Comparison of ENCODE assay signal across 10 cellular contexts in genomic region chr1:20165522-20165951, GRCh38. TPM values are rescaled to one million over a fixed set of nuclear protein-coding genes. Genes with fewer than 3 reads are reported as not detected.
DNase-seq lines count a peak whose midpoint lies in the region; ATAC-seq and TF ChIP-seq lines count a peak whose summit lies in the region.
"Had no signal": no experiment of that assay in that cellular context is flagged by ENCODE, and none has a peak within 500 bp of the region (broad histone marks: within the 10 kb centered on the region; RNA-seq: fewer than 3 reads in every experiment).

No MANE protein-coding gene starts in this region.

- ATAC-seq in activated CD8-positive, alpha-beta T cell treated with anti-CD3 and anti-CD28 coated beads, Interleukin-2, amount 10 ng/mL, durations not matched to agents 7 days and 5 days = no peak
- ATAC-seq in lower lobe of right lung (peak; percentile 20 to 31), GM21529 (IDR thresholded peaks at IDR 0.05; ENCODE audit: unreplicated experiment) (no peak), GM21390 (IDR thresholded peaks at IDR 0.05; ENCODE audit: unreplicated experiment) (no peak)

- peaks cover 5% of the 10 kb centered on the region for H3K36me3 Mint-ChIP-seq in activated CD8-positive, alpha-beta T cell treated with anti-CD3 and anti-CD28 coated beads, Interleukin-2, amount 10 ng/mL, durations not matched to agents 7 days and 5 days (ENCODE audit: low read depth)
- H3K36me3 Mint-ChIP-seq in CD8-positive, alpha-beta memory T cell = peaks cover 0 to 45% (median 2%) of the 10 kb centered on the region in 3 donors

- H3K4me3 Mint-ChIP-seq in activated CD8-positive, alpha-beta T cell treated with anti-CD3 and anti-CD28 coated beads, Interleukin-2, amount 10 ng/mL, durations not matched to agents 7 days and 5 days = no peak overlapping the region
- peak overlapping the region in 1 of 7 donors; percentile 79 for H3K4me3 Mint-ChIP-seq in CD8-positive, alpha-beta memory T cell

- POLR2A ChIA-PET in activated CD8-positive, alpha-beta T cell treated with anti-CD3 and anti-CD28 coated beads, Interleukin-2, amount 10 ng/mL, durations not matched to agents 7 days and 5 days (lab: Charles Lee) = interaction anchor here (1.0 to 2.0 kb wide), 2 partner anchors 13 to 22 kb away, joined by 5 to 6 read pairs; no protein-coding TSS in a partner anchor
- POLR2A ChIA-PET in CD8-positive, alpha-beta memory T cell (lab: Charles Lee) = no interaction called here

- H3K27me3 ChIP-seq in lower lobe of right lung (ENCODE audit: low read depth) = peaks cover 3% of the 10 kb centered on the region
- no peaks in the 10 kb centered on the region for H3K27me3 ChIP-seq in CD8-positive, alpha-beta memory T cell (ENCODE audit: insufficient read depth, low read length, poor library complexity, severe bottlenecking)

- peaks cover 7% of the 10 kb centered on the region for H3K4me1 ChIP-seq in lower lobe of right lung
- no peaks in the 10 kb centered on the region for H3K4me1 ChIP-seq in CD8-positive, alpha-beta memory T cell (ENCODE audit: insufficient read depth, low read length)

- H3K27ac Mint-ChIP-seq in activated CD8-positive, alpha-beta T cell treated with anti-CD3 and anti-CD28 coated beads, Interleukin-2, amount 10 ng/mL, durations not matched to agents 7 days and 5 days = no peak overlapping the region
- H3K27ac Mint-ChIP-seq in CD8-positive, alpha-beta memory T cell = peak overlapping the region in 1 of 8 donors; percentile 66

- H3K4me3 ChIP-seq in lower lobe of right lung = no peak overlapping the region
- H3K4me3 ChIP-seq in CD8-positive, alpha-beta memory T cell (ENCODE audit: low read length) = no peak overlapping the region

- H3K9me3 Mint-ChIP-seq in activated CD8-positive, alpha-beta T cell treated with anti-CD3 and anti-CD28 coated beads, Interleukin-2, amount 10 ng/mL, durations not matched to agents 7 days and 5 days (ENCODE audit: insufficient read depth) = peaks cover 14% of the 10 kb centered on the region
- H3K9me3 Mint-ChIP-seq in CD8-positive, alpha-beta memory T cell = peaks cover 15 to 49% (median 46%) of the 10 kb centered on the region in 5 donors

- H3K4me1 Mint-ChIP-seq in activated CD8-positive, alpha-beta T cell treated with anti-CD3 and anti-CD28 coated beads, Interleukin-2, amount 10 ng/mL, durations not matched to agents 7 days and 5 days (ENCODE audit: low read depth) = no peaks in the 10 kb centered on the region
- no peaks in the 10 kb centered on the region for H3K4me1 Mint-ChIP-seq in CD8-positive, alpha-beta memory T cell

- intact Hi-C loops in lower lobe of right lung (cut with DNase I) = no loop called here

- peak; percentile 10 for TF ChIP-seq CTCF in lower lobe of right lung (IDR thresholded peaks at IDR 0.05)

- CTCF ChIA-PET in activated CD8-positive, alpha-beta T cell treated with anti-CD3 and anti-CD28 coated beads, Interleukin-2, amount 10 ng/mL, durations not matched to agents 7 days and 5 days (lab: Charles Lee) = interaction anchor here (0.8 to 5.3 kb wide), 6 partner anchors 14 to 48 kb away, joined by 3 to 61 read pairs (median 5); no protein-coding TSS in a partner anchor
- CTCF ChIA-PET in CD8-positive, alpha-beta memory T cell (lab: Charles Lee) = interaction anchor here (2.1 kb wide), 1 partner anchor 30 kb away, joined by 5 read pairs; no protein-coding TSS in a partner anchor

- peaks cover 10% of the 10 kb centered on the region for H3K9me3 ChIP-seq in lower lobe of right lung
- peaks cover 4% of the 10 kb centered on the region for H3K9me3 ChIP-seq in CD8-positive, alpha-beta memory T cell (ENCODE audit: low read length)

- no peaks in the 10 kb centered on the region for H3K36me3 ChIP-seq in lower lobe of right lung
- H3K36me3 ChIP-seq in CD8-positive, alpha-beta memory T cell (ENCODE audit: insufficient read depth, low read length) = no peaks in the 10 kb centered on the region

- H3K27me3 Mint-ChIP-seq in activated CD8-positive, alpha-beta T cell treated with anti-CD3 and anti-CD28 coated beads, Interleukin-2, amount 10 ng/mL, durations not matched to agents 7 days and 5 days (ENCODE audit: low read depth) = peaks cover 12% of the 10 kb centered on the region
- H3K27me3 Mint-ChIP-seq in CD8-positive, alpha-beta memory T cell = peaks cover 15% of the 10 kb centered on the region in 2 donors

- H3K27ac ChIP-seq in lower lobe of right lung = no peak overlapping the region
- H3K27ac ChIP-seq in CD8-positive, alpha-beta memory T cell (ENCODE audit: low read depth, low read length) = no peak overlapping the region

- DNase-seq in ELR (ENCODE audit: low read depth) (peak; percentile 34), Kasumi-1 (lab: John Stamatoyannopoulos, UW) (peak; percentile 82 to 84), lower lobe of right lung (no peak), anterior cingulate cortex (lab: John Stamatoyannopoulos, UW) (no peak)
- peak; percentile 30 for DNase-seq in activated CD8-positive, alpha-beta T cell treated with anti-CD3 and anti-CD28 coated beads, Interleukin-2, amount 10 ng/mL, durations not matched to agents 7 days and 5 days
- DNase-seq in CD8-positive, alpha-beta memory T cell = no peak

RNA-seq across cellular contexts. Expression of gene UBXN10, which starts 20.4 kb away (rescaled TPM):
- total RNA-seq in activated CD8-positive, alpha-beta T cell treated with anti-CD3 and anti-CD28 coated beads, Interleukin-2, amount 10 ng/mL, durations not matched to agents 7 days and 5 days = under 1 TPM; 0.21 to 0.29 TPM
- 7.8 TPM for total RNA-seq in lower lobe of right lung
- total RNA-seq in CD8-positive, alpha-beta memory T cell = under 1 TPM; 0.38 to 0.50 TPM
- polyA plus RNA-seq in CD8-positive, alpha-beta memory T cell = 1.4 TPM

RNA-seq across cellular contexts. Expression of gene PLA2G2C, which starts 20.8 kb away (rescaled TPM):
- not detected for total RNA-seq in activated CD8-positive, alpha-beta T cell treated with anti-CD3 and anti-CD28 coated beads, Interleukin-2, amount 10 ng/mL, durations not matched to agents 7 days and 5 days
- not detected for total RNA-seq in lower lobe of right lung
- not detected for total RNA-seq in CD8-positive, alpha-beta memory T cell
- not detected for polyA plus RNA-seq in CD8-positive, alpha-beta memory T cell
- total RNA-seq: dermis microvascular lymphatic vessel endothelial cell, skeletal muscle tissue had no signal

RNA-seq across cellular contexts. Expression of gene PLA2G2F, which starts 26.4 kb away (rescaled TPM):
- total RNA-seq in activated CD8-positive, alpha-beta T cell treated with anti-CD3 and anti-CD28 coated beads, Interleukin-2, amount 10 ng/mL, durations not matched to agents 7 days and 5 days = not detected
- not detected for total RNA-seq in lower lobe of right lung
- total RNA-seq in CD8-positive, alpha-beta memory T cell = not detected
- polyA plus RNA-seq in CD8-positive, alpha-beta memory T cell = not detected
- total RNA-seq: dermis microvascular lymphatic vessel endothelial cell, skeletal muscle tissue had no signal

RNA-seq across cellular contexts. Expression of gene PLA2G2D, which starts 46.2 kb away (rescaled TPM):
- not detected for total RNA-seq in activated CD8-positive, alpha-beta T cell treated with anti-CD3 and anti-CD28 coated beads, Interleukin-2, amount 10 ng/mL, durations not matched to agents 7 days and 5 days
- total RNA-seq in lower lobe of right lung = 0.27 TPM
- total RNA-seq in CD8-positive, alpha-beta memory T cell = not detected
- polyA plus RNA-seq in CD8-positive, alpha-beta memory T cell = not detected
- total RNA-seq: dermis microvascular lymphatic vessel endothelial cell, skeletal muscle tissue had no signal

Comparison
In these comparisons a context has a peak if more than half of its experiments do, and no peak if none do; other contexts are left out.
1. DNase-seq: peak in ELR (single experiment), Kasumi-1 (2 of 2) and activated CD8-positive, alpha-beta T cell treated with anti-CD3 and anti-CD28 coated beads, Interleukin-2, amount 10 ng/mL, durations not matched to agents 7 days and 5 days (single experiment); none in lower lobe of right lung (single experiment), anterior cingulate cortex (0 of 58) and CD8-positive, alpha-beta memory T cell (0 of 5).
2. ATAC-seq: peak in lower lobe of right lung (2 of 2); none in activated CD8-positive, alpha-beta T cell treated with anti-CD3 and anti-CD28 coated beads, Interleukin-2, amount 10 ng/mL, durations not matched to agents 7 days and 5 days (single experiment), GM21529 (single experiment) and GM21390 (single experiment).